ENCODE assay signal across 26 cellular contexts in the genomic region with DNA sequence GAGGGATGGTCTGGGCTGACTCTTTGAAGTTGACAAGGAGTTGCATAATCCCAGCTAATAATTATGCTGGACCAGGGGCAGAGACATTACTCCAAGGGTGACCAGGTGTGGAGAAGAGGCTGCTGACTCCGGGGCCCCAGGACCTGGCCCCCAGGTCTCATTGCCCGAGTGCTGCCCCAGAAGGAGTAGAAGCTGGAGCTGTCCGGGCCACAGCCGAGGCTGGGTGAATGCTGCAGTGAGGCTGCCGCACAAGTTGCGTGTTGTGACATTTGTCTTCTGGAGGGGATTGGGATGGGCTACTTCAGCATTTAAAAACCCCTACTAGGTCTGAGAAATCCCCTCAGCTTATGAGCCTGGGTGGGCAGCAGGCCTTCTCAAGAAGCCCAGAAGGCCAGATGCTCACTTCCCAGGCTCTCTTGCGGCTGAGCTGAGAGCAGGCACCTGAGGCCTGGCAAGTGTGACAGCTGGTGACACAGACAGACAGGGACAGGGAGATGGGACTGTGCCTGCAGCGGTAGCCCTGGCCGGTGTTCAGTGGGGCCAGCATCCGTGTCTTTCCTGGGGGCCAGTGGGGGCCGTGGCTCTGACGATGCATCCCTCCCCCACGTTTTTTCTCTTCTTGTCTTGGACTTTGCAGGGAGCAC.
"Had no signal": no experiment of that assay in that cellular context is flagged by ENCODE, and none has a peak within 500 bp of the region (broad histone marks: within the 10 kb centered on the region; RNA-seq: fewer than 3 reads in every experiment).

No MANE protein-coding gene starts in this region.

- H3K36me3 Mint-ChIP-seq: activated CD4-positive, alpha-beta memory T cell treated with anti-CD3 and anti-CD28 coated beads for 36 hours; activated naive CD8-positive, alpha-beta T cell treated with anti-CD3 and anti-CD28 coated beads, Interleukin-2, amount 10 ng/mL, durations not matched to agents 7 days and 5 days had no signal

- H3K4me3 ChIP-seq: breast epithelium, SK-N-MC had no signal

- H3K4me3 Mint-ChIP-seq: activated CD4-positive, alpha-beta memory T cell treated with anti-CD3 and anti-CD28 coated beads for 36 hours; activated CD4-positive, alpha-beta T cell treated with anti-CD3 and anti-CD28 coated beads, Interleukin-2, amount 10 ng/mL, durations not matched to agents 7 days and 5 days; activated naive CD8-positive, alpha-beta T cell treated with anti-CD3 and anti-CD28 coated beads, Interleukin-2, amount 10 ng/mL, durations not matched to agents 7 days and 5 days; activated T-cell treated with anti-CD3 and anti-CD28 coated beads, Interleukin-2, amount 50 U/mL, for 4 hours had no signal

- H3K27ac Mint-ChIP-seq: activated CD4-positive, alpha-beta memory T cell treated with anti-CD3 and anti-CD28 coated beads for 36 hours; activated CD4-positive, alpha-beta T cell treated with anti-CD3 and anti-CD28 coated beads, Interleukin-2, amount 10 ng/mL, durations not matched to agents 7 days and 5 days; activated naive CD8-positive, alpha-beta T cell treated with anti-CD3 and anti-CD28 coated beads, Interleukin-2, amount 10 ng/mL, durations not matched to agents 7 days and 5 days had no signal

- ATAC-seq: activated T-cell treated with anti-CD3 and anti-CD28 coated beads, Interleukin-2, amount 50 U/mL, for 4 hours; PC-3 had no signal

- H3K36me3 ChIP-seq: breast epithelium had no signal

- DNase-seq: activated CD4-positive, alpha-beta memory T cell treated with anti-CD3 and anti-CD28 coated beads for 36 hours; activated CD4-positive, alpha-beta T cell treated with anti-CD3 and anti-CD28 coated beads, Interleukin-2, amount 10 ng/mL, durations not matched to agents 7 days and 5 days; activated CD4-positive, CD25-positive, alpha-beta regulatory T cell; activated CD8-positive, alpha-beta memory T cell treated with anti-CD3 and anti-CD28 coated beads for 24 hours; activated gamma-delta T cell treated with Interleukin-2 at 50 U/mL for 16 hours; activated naive CD4-positive, alpha-beta T cell treated with anti-CD3 and anti-CD28 coated beads, Interleukin-2, amount 50 U/mL, for 16 hours; activated naive CD8-positive, alpha-beta T cell treated with anti-CD3 and anti-CD28 coated beads, Interleukin-2, amount 10 ng/mL, durations not matched to agents 7 days and 5 days; activated T-cell treated with anti-CD3 and anti-CD28 coated beads, Interleukin-2, amount 50 U/mL, for 4 hours; aorta; central memory CD4-positive, alpha-beta T cell; IMR-90; KG1; NCI-H1048; NCI-H146; NCI-H2029; NCI-H2107; NCI-H2227 treated with DMSO at 0.1 percent for 48 hours; NCI-H446 treated with DMSO at 0.1 percent for 48 hours; NCI-H526 treated with DMSO at 0.1 percent for 48 hours; PC-3; SIG-M5; T-helper 1 cell had no signal

- H3K9me3 Mint-ChIP-seq: activated CD4-positive, alpha-beta memory T cell treated with anti-CD3 and anti-CD28 coated beads for 36 hours; activated CD4-positive, alpha-beta T cell treated with anti-CD3 and anti-CD28 coated beads, Interleukin-2, amount 10 ng/mL, durations not matched to agents 7 days and 5 days; activated naive CD8-positive, alpha-beta T cell treated with anti-CD3 and anti-CD28 coated beads, Interleukin-2, amount 10 ng/mL, durations not matched to agents 7 days and 5 days; activated T-cell treated with anti-CD3 and anti-CD28 coated beads, Interleukin-2, amount 50 U/mL, for 4 hours had no signal

- H3K27ac ChIP-seq: breast epithelium, SK-N-MC, VCaP had no signal

- H3K9me3 ChIP-seq: breast epithelium had no signal

- H3K4me1 ChIP-seq: breast epithelium had no signal

- H3K4me1 Mint-ChIP-seq: activated CD4-positive, alpha-beta T cell treated with anti-CD3 and anti-CD28 coated beads, Interleukin-2, amount 10 ng/mL, durations not matched to agents 7 days and 5 days had no signal

- H3K27me3 ChIP-seq: breast epithelium had no signal

- FAIRE-seq: RCC 7860 had no signal
